Comparison of ENCODE assay signal across 26 cellular contexts in genomic region chr9:2424564-2425153, GRCh38.
A peak's percentile ranks its signal among the peaks of the same experiment; 100 is the strongest.
DNase-seq lines count a peak whose midpoint lies in the region; ATAC-seq and TF ChIP-seq lines count a peak whose summit lies in the region.
"Had no signal": no experiment of that assay in that cellular context is flagged by ENCODE, and none has a peak within 500 bp of the region (broad histone marks: within the 10 kb centered on the region; RNA-seq: fewer than 3 reads in every experiment).

No MANE protein-coding gene starts in this region.

- no peak for DNase-seq in IMR-90
- peak; percentile 22 for DNase-seq in astrocyte of the spinal cord (ENCODE audit: low read depth, low spot score)
- DNase-seq in left cardiac atrium = no peak
- peak; percentile 87 for DNase-seq in renal cortical epithelial cell (ENCODE audit: low read depth)
- no peak for DNase-seq in natural killer cell treated with Interleukin-12 subunit alpha and Interleukin-12 subunit beta and Interleukin-15 and Interleukin-18, amount 100 ng/mL, for 72 hours (ENCODE audit: low spot score)
- no peak for DNase-seq in hepatocyte (ENCODE audit: low spot score)
- DNase-seq in SW480 (ENCODE audit: low spot score) = no peak
- DNase-seq in AML-193 (lab: John Stamatoyannopoulos, UW) = no peak
- DNase-seq: activated B cell treated with CpG ODN at 0.5 μM for 24 hours; activated CD4-positive, alpha-beta memory T cell treated with anti-CD3 and anti-CD28 coated beads, Interleukin-2, amount 10 ng/mL, durations not matched to agents 7 days and 5 days; activated T-cell treated with anti-CD3 and anti-CD28 coated beads, Interleukin-2, amount 50 U/mL, for 48 hours; CD4-positive, alpha-beta memory T cell; central memory CD4-positive, alpha-beta T cell; DMS153; effector CD4-positive, alpha-beta T cell; esophagus squamous epithelium; HCEC 1CT; MM.1S; naive thymus-derived CD4-positive, alpha-beta T cell; NCI-H2171 treated with DMSO at 0.1 percent for 48 hours; NCI-H774; T-helper 2 cell had no signal

- H3K9me3 Mint-ChIP-seq in natural killer cell treated with Interleukin-12 subunit alpha and Interleukin-12 subunit beta and Interleukin-15 and Interleukin-18, amount 100 ng/mL, for 72 hours = no peaks in the 10 kb centered on the region
- H3K9me3 Mint-ChIP-seq: activated B cell treated with CpG ODN at 0.5 μM for 24 hours; activated CD4-positive, alpha-beta memory T cell treated with anti-CD3 and anti-CD28 coated beads, Interleukin-2, amount 10 ng/mL, durations not matched to agents 7 days and 5 days; IgD-negative memory B cell had no signal

- H3K23ac ChIP-seq in IMR-90 (ENCODE audit: low read depth, low read length) = no peak overlapping the region

- H2BK5ac ChIP-seq in IMR-90 (ENCODE audit: low read depth, low read length, poor library complexity, severe bottlenecking) = no peak overlapping the region

- no peak overlapping the region for H3K56ac ChIP-seq in IMR-90 (ENCODE audit: extremely low read depth, insufficient read depth, low read length)

- H3K79me2 ChIP-seq in hepatocyte = no peaks in the 10 kb centered on the region

- no peak overlapping the region for H3K27ac Mint-ChIP-seq in natural killer cell treated with Interleukin-12 subunit alpha and Interleukin-12 subunit beta and Interleukin-15 and Interleukin-18, amount 100 ng/mL, for 72 hours
- H3K27ac Mint-ChIP-seq: activated B cell treated with CpG ODN at 0.5 μM for 24 hours; activated CD4-positive, alpha-beta memory T cell treated with anti-CD3 and anti-CD28 coated beads, Interleukin-2, amount 10 ng/mL, durations not matched to agents 7 days and 5 days; activated naive CD8-positive, alpha-beta T cell; CD4-positive, alpha-beta memory T cell; memory B cell; naive thymus-derived CD4-positive, alpha-beta T cell had no signal

- H3K4me2 ChIP-seq in IMR-90 (ENCODE audit: low read depth, low read length) (no peak overlapping the region), hepatocyte (no peak overlapping the region)

- H3K27ac ChIP-seq in IMR-90 (ENCODE audit: insufficient read depth, low read length) = no peak overlapping the region
- H3K27ac ChIP-seq in hepatocyte = no peak overlapping the region
- H3K27ac ChIP-seq: prostate gland had no signal

- no peak overlapping the region for H3K4ac ChIP-seq in IMR-90 (ENCODE audit: low read depth, low read length)

- TF ChIP-seq POLR2A in IMR-90 (IDR thresholded peaks at IDR 0.05; ENCODE audit: low read depth, low read length) = no peak

- H3K36me3 Mint-ChIP-seq in natural killer cell treated with Interleukin-12 subunit alpha and Interleukin-12 subunit beta and Interleukin-15 and Interleukin-18, amount 100 ng/mL, for 72 hours = no peaks in the 10 kb centered on the region
- H3K36me3 Mint-ChIP-seq: activated naive CD8-positive, alpha-beta T cell; CD4-positive, alpha-beta memory T cell; IgD-negative memory B cell; memory B cell; naive thymus-derived CD4-positive, alpha-beta T cell had no signal

- H2AK5ac ChIP-seq in IMR-90 (ENCODE audit: low read depth, low read length) = no peak overlapping the region

- intact Hi-C loops in IMR-90 (cut with micrococcal nuclease) = no loop called here
- intact Hi-C loops in left cardiac atrium (cut with DNase I) = no loop called here

- H2BK20ac ChIP-seq in IMR-90 (ENCODE audit: low read depth, low read length) = no peak overlapping the region

- H2BK15ac ChIP-seq in IMR-90 (ENCODE audit: low read depth, low read length) = no peak overlapping the region

- H3K27me3 Mint-ChIP-seq in natural killer cell treated with Interleukin-12 subunit alpha and Interleukin-12 subunit beta and Interleukin-15 and Interleukin-18, amount 100 ng/mL, for 72 hours = peaks cover 0 to 17% of the 10 kb centered on the region in 2 donors
- H3K27me3 Mint-ChIP-seq: activated CD4-positive, alpha-beta memory T cell treated with anti-CD3 and anti-CD28 coated beads, Interleukin-2, amount 10 ng/mL, durations not matched to agents 7 days and 5 days had no signal

- H2AFZ ChIP-seq in IMR-90 (replicated peaks; ENCODE audit: low read length, poor library complexity) (no peak overlapping the region), hepatocyte (no peak overlapping the region)

- H3K18ac ChIP-seq in IMR-90 (ENCODE audit: low read depth, low read length) = no peak overlapping the region

- H3K9me2 ChIP-seq in hepatocyte (replicated peaks; ENCODE audit: insufficient read depth) = no peaks in the 10 kb centered on the region

- CTCF ChIA-PET in IMR-90 (lab: Yijun Ruan, JAX) = no interaction called here

- in situ Hi-C loops in IMR-90 (cut with MboI; ENCODE audit: low sequenced_read_pairs) (no loop called here), astrocyte of the spinal cord (cut with HindIII; ENCODE audit: low sequenced_read_pairs) (no loop called here)

- H4K20me1 ChIP-seq in IMR-90 (ENCODE audit: insufficient read depth, low read length) (no peaks in the 10 kb centered on the region), hepatocyte (ENCODE audit: insufficient read depth, poor library complexity, severe bottlenecking) (no peaks in the 10 kb centered on the region)

- TF ChIP-seq RAD21 in IMR-90 (IDR thresholded peaks at IDR 0.05; ENCODE audit: low read length) = no peak

- peak; percentile 40; the same call in 1 of the 2 replicates for ATAC-seq in IMR-90 (ENCODE audit: low read depth)
- peak; percentile 80 to 86 for ATAC-seq in left cardiac atrium
- ATAC-seq in natural killer cell treated with Interleukin-12 subunit alpha and Interleukin-12 subunit beta and Interleukin-15 and Interleukin-18, amount 100 ng/mL, for 72 hours = no peak
- ATAC-seq: naive thymus-derived CD4-positive, alpha-beta T cell had no signal

- no CpG with 5 or more reads among the region's 3 CpGs for WGBS in IMR-90 (ENCODE audit: extremely low coverage in 2 of 2, insufficient read length in 1 of 2), 2 experiments
- 57% methylated on average over 3 of the region's 3 CpGs for WGBS in hepatocyte (ENCODE audit: low lambda C conversion rate, missing lambda C conversion rate)

- no peak overlapping the region for H4K91ac ChIP-seq in IMR-90 (ENCODE audit: insufficient read depth, low read depth, low read length)

- POLR2A ChIA-PET in IMR-90 (lab: Charles Lee; ENCODE audit: unreplicated experiment) = no interaction called here

- H3K4me3 ChIP-seq in IMR-90 (ENCODE audit: insufficient read depth, low read depth, low read length) = no peak overlapping the region
- no peak overlapping the region for H3K4me3 ChIP-seq in astrocyte of the spinal cord (ENCODE audit: low read depth, low read length)
- H3K4me3 ChIP-seq in hepatocyte = no peak overlapping the region
- H3K4me3 ChIP-seq: esophagus squamous epithelium, prostate gland had no signal

- H3K27me3 ChIP-seq in IMR-90 (ENCODE audit: control insufficient read depth, insufficient read depth, low read length) = 0 out of 2 replicates have a peak, but pooled peaks cover 2% of the 10 kb centered on the region
- H3K27me3 ChIP-seq in hepatocyte = no peaks in the 10 kb centered on the region
- H3K27me3 ChIP-seq: esophagus squamous epithelium had no signal

- H3K14ac ChIP-seq in IMR-90 (replicated peaks; ENCODE audit: low read depth, low read length) = no peak overlapping the region

- H4K5ac ChIP-seq in IMR-90 (ENCODE audit: low read depth, low read length) = no peak overlapping the region

- no peaks in the 10 kb centered on the region for H3K79me1 ChIP-seq in IMR-90 (ENCODE audit: low read depth in 1 of 2, low read length in 2 of 2)

- TF ChIP-seq CTCF in IMR-90 (conservative IDR thresholded peaks at IDR 0.05; ENCODE audit: low read depth, low read length) (no peak), astrocyte of the spinal cord (IDR thresholded peaks at IDR 0.05; ENCODE audit: low read depth, low read length) (no peak), hepatocyte (IDR thresholded peaks at IDR 0.05; ENCODE audit: poor library complexity) (no peak)

- no peak overlapping the region for H4K8ac ChIP-seq in IMR-90 (ENCODE audit: low read depth in 2 of 2, low read length in 2 of 2)

- H3K36me3 ChIP-seq in IMR-90 (ENCODE audit: control insufficient read depth, insufficient read depth, low read length) (no peaks in the 10 kb centered on the region), hepatocyte (replicated peaks; ENCODE audit: insufficient read depth, low read depth) (no peaks in the 10 kb centered on the region)
- H3K36me3 ChIP-seq: esophagus squamous epithelium, prostate gland had no signal

- dilution Hi-C loops in IMR-90 (cut with HindIII; ENCODE audit: low sequenced_read_pairs, unreplicated experiment) = no loop called here

- no TSS peak for BruUV-seq in IMR-90 (replicated peaks; lab: Mats Ljungman, UMichigan)

- H3K4me3 Mint-ChIP-seq in natural killer cell treated with Interleukin-12 subunit alpha and Interleukin-12 subunit beta and Interleukin-15 and Interleukin-18, amount 100 ng/mL, for 72 hours = no peak overlapping the region
- H3K4me3 Mint-ChIP-seq: activated B cell treated with CpG ODN at 0.5 μM for 24 hours; activated CD4-positive, alpha-beta memory T cell treated with anti-CD3 and anti-CD28 coated beads, Interleukin-2, amount 10 ng/mL, durations not matched to agents 7 days and 5 days; activated naive CD8-positive, alpha-beta T cell; CD4-positive, alpha-beta memory T cell; IgD-negative memory B cell; memory B cell; naive thymus-derived CD4-positive, alpha-beta T cell had no signal

- no peak overlapping the region for H2BK120ac ChIP-seq in IMR-90 (ENCODE audit: low read depth, low read length)

- H2AK9ac ChIP-seq in IMR-90 (replicated peaks; ENCODE audit: low read depth, low read length, poor library complexity) = no peak overlapping the region

- no peak overlapping the region for H3K9ac ChIP-seq in IMR-90 (ENCODE audit: low read depth, low read length)

- no peaks in the 10 kb centered on the region for H3K4me1 Mint-ChIP-seq in natural killer cell treated with Interleukin-12 subunit alpha and Interleukin-12 subunit beta and Interleukin-15 and Interleukin-18, amount 100 ng/mL, for 72 hours (ENCODE audit: low read depth in 2 of 2)
- H3K4me1 Mint-ChIP-seq: activated B cell treated with CpG ODN at 0.5 μM for 24 hours; activated CD4-positive, alpha-beta memory T cell treated with anti-CD3 and anti-CD28 coated beads, Interleukin-2, amount 10 ng/mL, durations not matched to agents 7 days and 5 days; CD4-positive, alpha-beta memory T cell; IgD-negative memory B cell; memory B cell had no signal

- H3K9me3 ChIP-seq in IMR-90 (ENCODE audit: control insufficient read depth, insufficient read depth, low read length) (no peaks in the 10 kb centered on the region), hepatocyte (ENCODE audit: low read depth) (no peaks in the 10 kb centered on the region)
- H3K9me3 ChIP-seq: esophagus squamous epithelium, prostate gland had no signal

- 0 out of 2 replicates have a peak, but pooled peaks cover 2% of the 10 kb centered on the region for H3K4me1 ChIP-seq in IMR-90 (ENCODE audit: control insufficient read depth, insufficient read depth, low read length)
- no peaks in the 10 kb centered on the region for H3K4me1 ChIP-seq in hepatocyte (ENCODE audit: insufficient read depth)
- H3K4me1 ChIP-seq: prostate gland had no signal

- no peaks in the 10 kb centered on the region for H3K9me1 ChIP-seq in IMR-90 (ENCODE audit: insufficient read depth, low read length)

TF ChIP-seq in IMR-90, 13 proteins besides CTCF, POLR2A, EP300 and RAD21 (continues in another document):
- no peak for TF ChIP-seq CHD1 (IDR thresholded peaks at IDR 0.05; ENCODE audit: low read depth, low read length)

Comparison
In these comparisons a context has a peak if more than half of its experiments do, and no peak if none do; other contexts are left out.
1. ATAC-seq: peak in IMR-90 (single experiment) and left cardiac atrium (2 of 2); none in natural killer cell treated with Interleukin-12 subunit alpha and Interleukin-12 subunit beta and Interleukin-15 and Interleukin-18, amount 100 ng/mL, for 72 hours (0 of 2).
2. DNase-seq: peak in astrocyte of the spinal cord (single experiment) and renal cortical epithelial cell (single experiment); none in IMR-90 (single experiment), left cardiac atrium (single experiment), natural killer cell treated with Interleukin-12 subunit alpha and Interleukin-12 subunit beta and Interleukin-15 and Interleukin-18, amount 100 ng/mL, for 72 hours (single experiment), hepatocyte (single experiment), SW480 (single experiment) and AML-193 (0 of 2).